Comparison of ENCODE assay signal across 1 cellular context in the genomic region with DNA sequence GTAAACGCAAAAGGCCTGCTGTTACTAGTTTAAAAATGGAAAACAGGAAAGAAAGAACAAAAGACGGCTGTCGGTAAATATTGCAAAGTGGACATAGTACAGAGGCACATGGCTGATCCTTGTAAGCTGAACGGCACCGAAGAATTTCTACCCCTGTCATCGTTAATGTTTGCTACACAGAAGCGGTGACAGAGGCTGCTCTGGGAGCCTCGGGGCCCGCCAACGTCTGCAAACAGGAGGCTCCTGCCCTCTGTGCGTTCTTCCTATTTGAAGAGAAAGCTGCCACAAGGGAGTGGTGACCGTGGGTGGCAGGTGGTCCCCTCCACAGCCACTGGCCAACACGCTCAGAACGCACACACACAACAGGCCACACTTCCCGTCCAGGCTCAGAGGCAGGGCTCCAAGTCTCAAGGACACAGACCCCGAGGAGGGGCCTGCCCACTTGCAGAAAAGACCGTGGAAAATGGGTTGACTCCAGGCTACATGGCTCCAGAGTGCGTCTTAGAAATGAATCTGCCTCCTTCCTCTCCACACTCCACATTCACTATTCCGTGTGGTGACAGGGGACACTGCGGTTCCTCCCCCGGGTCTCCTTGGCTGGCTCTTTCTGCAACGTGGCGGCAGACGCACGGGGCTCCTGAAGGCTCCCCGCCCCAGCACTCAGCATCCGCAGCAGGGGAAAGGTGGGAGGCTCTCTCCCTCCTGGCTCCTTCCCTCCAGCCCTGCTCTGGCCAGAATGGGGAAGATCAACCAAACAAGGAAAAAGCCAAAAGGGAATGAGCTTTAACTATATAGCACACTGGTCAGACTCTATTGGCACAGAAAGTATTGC.
TF ChIP-seq lines count a peak whose summit lies in the region.

No MANE protein-coding gene starts in this region.

TF ChIP-seq in HepG2, 621 proteins besides CTCF, POLR2A, EP300 and RAD21 (continued from another document and continues in another):
- TF ChIP-seq, protein P1, sequence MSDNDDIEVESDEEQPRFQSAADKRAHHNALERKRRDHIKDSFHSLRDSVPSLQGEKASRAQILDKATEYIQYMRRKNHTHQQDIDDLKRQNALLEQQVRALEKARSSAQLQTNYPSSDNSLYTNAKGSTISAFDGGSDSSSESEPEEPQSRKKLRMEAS (IDR thresholded peaks at IDR 0.05), result peak; percentile 55
- TF ChIP-seq, protein P2, sequence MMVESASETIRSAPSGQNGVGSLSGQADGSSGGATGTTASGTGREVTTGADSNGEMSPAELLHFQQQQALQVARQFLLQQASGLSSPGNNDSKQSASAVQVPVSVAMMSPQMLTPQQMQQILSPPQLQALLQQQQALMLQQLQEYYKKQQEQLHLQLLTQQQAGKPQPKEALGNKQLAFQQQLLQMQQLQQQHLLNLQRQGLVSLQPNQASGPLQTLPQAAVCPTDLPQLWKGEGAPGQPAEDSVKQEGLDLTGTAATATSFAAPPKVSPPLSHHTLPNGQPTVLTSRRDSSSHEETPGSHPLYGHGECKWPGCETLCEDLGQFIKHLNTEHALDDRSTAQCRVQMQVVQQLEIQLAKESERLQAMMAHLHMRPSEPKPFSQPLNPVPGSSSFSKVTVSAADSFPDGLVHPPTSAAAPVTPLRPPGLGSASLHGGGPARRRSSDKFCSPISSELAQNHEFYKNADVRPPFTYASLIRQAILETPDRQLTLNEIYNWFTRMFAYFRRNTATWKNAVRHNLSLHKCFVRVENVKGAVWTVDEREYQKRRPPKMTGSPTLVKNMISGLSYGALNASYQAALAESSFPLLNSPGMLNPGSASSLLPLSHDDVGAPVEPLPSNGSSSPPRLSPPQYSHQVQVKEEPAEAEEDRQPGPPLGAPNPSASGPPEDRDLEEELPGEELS (CRISPR knock-in tag; IDR thresholded peaks at IDR 0.05), result peak; percentile 42
- TF ChIP-seq MAFF (IDR thresholded peaks at IDR 0.05; ENCODE audit: low read depth, low read length) (0 out of 2 replicates have a peak, but pooled peaks have one; percentile 4), SAP130 (CRISPR knock-in tag; IDR thresholded peaks at IDR 0.05; ENCODE audit: low read depth) (peak; percentile 47; the same call in 1 of the 2 replicates), BCL6 (CRISPR knock-in tag; IDR thresholded peaks at IDR 0.05) (peak; percentile 61), ZNF501 (CRISPR knock-in tag; IDR thresholded peaks at IDR 0.05) (peak; percentile 13; the same call in 1 of the 2 replicates), ZNF263 (CRISPR knock-in tag; IDR thresholded peaks at IDR 0.05) (no peak), ZNF775 (CRISPR knock-in tag; IDR thresholded peaks at IDR 0.05; ENCODE audit: borderline replicate concordance) (no peak), SOX13 (IDR thresholded peaks at IDR 0.05) (peak; percentile 32; the same call in 1 of the 2 replicates), SOX13 (CRISPR knock-in tag; conservative IDR thresholded peaks at IDR 0.05 in 1 of 2, IDR thresholded peaks at IDR 0.05 in 1 of 2) (peak in 1 of 2 experiments; percentile 89; a peak in 2 of 4 replicates), ZMYM3 (CRISPR knock-in tag; IDR thresholded peaks at IDR 0.05) (0 out of 2 replicates have a peak, but pooled peaks have one; percentile 26), ZNF343 (CRISPR knock-in tag; IDR thresholded peaks at IDR 0.05) (no peak), HHEX (CRISPR knock-in tag; IDR thresholded peaks at IDR 0.05) (no peak), ZNF709 (CRISPR knock-in tag; IDR thresholded peaks at IDR 0.05) (no peak), DMAP1 (CRISPR knock-in tag; IDR thresholded peaks at IDR 0.05) (no peak), EHMT2 (IDR thresholded peaks at IDR 0.05; ENCODE audit: borderline replicate concordance, low read depth, low read length) (0 out of 2 replicates have a peak, but pooled peaks have one; percentile 49), FOXA3 (CRISPR knock-in tag; IDR thresholded peaks at IDR 0.05) (peak; percentile 63), HES4 (CRISPR knock-in tag; IDR thresholded peaks at IDR 0.05; ENCODE audit: borderline replicate concordance) (no peak), SIX4 (CRISPR knock-in tag; IDR thresholded peaks at IDR 0.05) (no peak), ELF3 (CRISPR knock-in tag; IDR thresholded peaks at IDR 0.05) (peak; percentile 43), TCF7 (IDR thresholded peaks at IDR 0.05; ENCODE audit: low read depth) (peak; percentile 34; the same call in 1 of the 2 replicates), NFRKB (IDR thresholded peaks at IDR 0.05) (no peak), ZNF10 (CRISPR knock-in tag; IDR thresholded peaks at IDR 0.05; ENCODE audit: borderline replicate concordance, low read depth) (no peak), IKZF1 (IDR thresholded peaks at IDR 0.05) (no peak), ZNF232 (CRISPR knock-in tag; IDR thresholded peaks at IDR 0.05; ENCODE audit: borderline replicate concordance) (no peak), RXRB (CRISPR knock-in tag; IDR thresholded peaks at IDR 0.05; ENCODE audit: borderline replicate concordance) (0 out of 2 replicates have a peak, but pooled peaks have one; percentile 9), ZNF484 (CRISPR knock-in tag; IDR thresholded peaks at IDR 0.05; ENCODE audit: borderline replicate concordance, low read depth) (no peak), ZNF629 (CRISPR knock-in tag; conservative IDR thresholded peaks at IDR 0.05) (no peak)
- TF ChIP-seq, protein P3, sequence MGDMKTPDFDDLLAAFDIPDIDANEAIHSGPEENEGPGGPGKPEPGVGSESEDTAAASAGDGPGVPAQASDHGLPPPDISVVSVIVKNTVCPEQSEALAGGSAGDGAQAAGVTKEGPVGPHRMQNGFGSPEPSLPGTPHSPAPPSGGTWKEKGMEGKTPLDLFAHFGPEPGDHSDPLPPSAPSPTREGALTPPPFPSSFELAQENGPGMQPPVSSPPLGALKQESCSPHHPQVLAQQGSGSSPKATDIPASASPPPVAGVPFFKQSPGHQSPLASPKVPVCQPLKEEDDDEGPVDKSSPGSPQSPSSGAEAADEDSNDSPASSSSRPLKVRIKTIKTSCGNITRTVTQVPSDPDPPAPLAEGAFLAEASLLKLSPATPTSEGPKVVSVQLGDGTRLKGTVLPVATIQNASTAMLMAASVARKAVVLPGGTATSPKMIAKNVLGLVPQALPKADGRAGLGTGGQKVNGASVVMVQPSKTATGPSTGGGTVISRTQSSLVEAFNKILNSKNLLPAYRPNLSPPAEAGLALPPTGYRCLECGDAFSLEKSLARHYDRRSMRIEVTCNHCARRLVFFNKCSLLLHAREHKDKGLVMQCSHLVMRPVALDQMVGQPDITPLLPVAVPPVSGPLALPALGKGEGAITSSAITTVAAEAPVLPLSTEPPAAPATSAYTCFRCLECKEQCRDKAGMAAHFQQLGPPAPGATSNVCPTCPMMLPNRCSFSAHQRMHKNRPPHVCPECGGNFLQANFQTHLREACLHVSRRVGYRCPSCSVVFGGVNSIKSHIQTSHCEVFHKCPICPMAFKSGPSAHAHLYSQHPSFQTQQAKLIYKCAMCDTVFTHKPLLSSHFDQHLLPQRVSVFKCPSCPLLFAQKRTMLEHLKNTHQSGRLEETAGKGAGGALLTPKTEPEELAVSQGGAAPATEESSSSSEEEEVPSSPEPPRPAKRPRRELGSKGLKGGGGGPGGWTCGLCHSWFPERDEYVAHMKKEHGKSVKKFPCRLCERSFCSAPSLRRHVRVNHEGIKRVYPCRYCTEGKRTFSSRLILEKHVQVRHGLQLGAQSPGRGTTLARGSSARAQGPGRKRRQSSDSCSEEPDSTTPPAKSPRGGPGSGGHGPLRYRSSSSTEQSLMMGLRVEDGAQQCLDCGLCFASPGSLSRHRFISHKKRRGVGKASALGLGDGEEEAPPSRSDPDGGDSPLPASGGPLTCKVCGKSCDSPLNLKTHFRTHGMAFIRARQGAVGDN (CRISPR knock-in tag; IDR thresholded peaks at IDR 0.05), result peak; percentile 74
- TF ChIP-seq, protein P4, sequence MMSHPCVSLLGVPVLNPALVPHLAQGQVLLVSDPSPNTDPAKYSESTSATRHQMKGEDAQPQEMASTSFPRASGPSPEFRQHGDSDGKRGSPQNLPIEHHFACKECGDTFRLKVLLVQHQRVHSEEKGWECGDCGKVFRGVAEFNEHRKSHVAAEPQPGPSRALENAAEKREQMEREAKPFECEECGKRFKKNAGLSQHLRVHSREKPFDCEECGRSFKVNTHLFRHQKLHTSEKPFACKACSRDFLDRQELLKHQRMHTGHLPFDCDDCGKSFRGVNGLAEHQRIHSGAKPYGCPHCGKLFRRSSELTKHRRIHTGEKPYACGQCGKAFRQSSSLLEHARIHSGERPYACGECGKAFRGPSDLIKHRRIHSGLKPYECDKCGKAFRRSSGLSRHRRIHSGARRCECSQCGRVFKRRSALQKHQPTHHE (CRISPR knock-in tag; IDR thresholded peaks at IDR 0.05; ENCODE audit: borderline replicate concordance), result no peak
- TF ChIP-seq, protein P5, sequence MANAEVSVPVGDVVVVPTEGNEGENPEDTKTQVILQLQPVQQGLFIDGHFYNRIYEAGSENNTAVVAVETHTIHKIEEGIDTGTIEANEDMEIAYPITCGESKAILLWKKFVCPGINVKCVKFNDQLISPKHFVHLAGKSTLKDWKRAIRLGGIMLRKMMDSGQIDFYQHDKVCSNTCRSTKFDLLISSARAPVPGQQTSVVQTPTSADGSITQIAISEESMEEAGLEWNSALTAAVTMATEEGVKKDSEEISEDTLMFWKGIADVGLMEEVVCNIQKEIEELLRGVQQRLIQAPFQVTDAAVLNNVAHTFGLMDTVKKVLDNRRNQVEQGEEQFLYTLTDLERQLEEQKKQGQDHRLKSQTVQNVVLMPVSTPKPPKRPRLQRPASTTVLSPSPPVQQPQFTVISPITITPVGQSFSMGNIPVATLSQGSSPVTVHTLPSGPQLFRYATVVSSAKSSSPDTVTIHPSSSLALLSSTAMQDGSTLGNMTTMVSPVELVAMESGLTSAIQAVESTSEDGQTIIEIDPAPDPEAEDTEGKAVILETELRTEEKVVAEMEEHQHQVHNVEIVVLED (CRISPR knock-in tag; IDR thresholded peaks at IDR 0.05; ENCODE audit: borderline replicate concordance), result no peak
- TF ChIP-seq, protein P6, sequence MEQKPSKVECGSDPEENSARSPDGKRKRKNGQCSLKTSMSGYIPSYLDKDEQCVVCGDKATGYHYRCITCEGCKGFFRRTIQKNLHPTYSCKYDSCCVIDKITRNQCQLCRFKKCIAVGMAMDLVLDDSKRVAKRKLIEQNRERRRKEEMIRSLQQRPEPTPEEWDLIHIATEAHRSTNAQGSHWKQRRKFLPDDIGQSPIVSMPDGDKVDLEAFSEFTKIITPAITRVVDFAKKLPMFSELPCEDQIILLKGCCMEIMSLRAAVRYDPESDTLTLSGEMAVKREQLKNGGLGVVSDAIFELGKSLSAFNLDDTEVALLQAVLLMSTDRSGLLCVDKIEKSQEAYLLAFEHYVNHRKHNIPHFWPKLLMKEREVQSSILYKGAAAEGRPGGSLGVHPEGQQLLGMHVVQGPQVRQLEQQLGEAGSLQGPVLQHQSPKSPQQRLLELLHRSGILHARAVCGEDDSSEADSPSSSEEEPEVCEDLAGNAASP (CRISPR knock-in tag; IDR thresholded peaks at IDR 0.05; ENCODE audit: borderline replicate concordance), result no peak
- TF ChIP-seq, protein P7, sequence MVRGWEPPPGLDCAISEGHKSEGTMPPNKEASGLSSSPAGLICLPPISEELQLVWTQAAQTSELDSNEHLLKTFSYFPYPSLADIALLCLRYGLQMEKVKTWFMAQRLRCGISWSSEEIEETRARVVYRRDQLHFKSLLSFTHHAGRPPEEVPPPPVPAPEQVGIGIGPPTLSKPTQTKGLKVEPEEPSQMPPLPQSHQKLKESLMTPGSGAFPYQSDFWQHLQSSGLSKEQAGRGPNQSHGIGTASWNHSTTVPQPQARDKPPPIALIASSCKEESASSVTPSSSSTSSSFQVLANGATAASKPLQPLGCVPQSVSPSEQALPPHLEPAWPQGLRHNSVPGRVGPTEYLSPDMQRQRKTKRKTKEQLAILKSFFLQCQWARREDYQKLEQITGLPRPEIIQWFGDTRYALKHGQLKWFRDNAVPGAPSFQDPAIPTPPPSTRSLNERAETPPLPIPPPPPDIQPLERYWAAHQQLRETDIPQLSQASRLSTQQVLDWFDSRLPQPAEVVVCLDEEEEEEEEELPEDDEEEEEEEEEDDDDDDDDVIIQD (CRISPR knock-in tag; IDR thresholded peaks at IDR 0.05; ENCODE audit: low read depth), result peak; percentile 61; the same call in 1 of the 2 replicates
- TF ChIP-seq, protein P8, sequence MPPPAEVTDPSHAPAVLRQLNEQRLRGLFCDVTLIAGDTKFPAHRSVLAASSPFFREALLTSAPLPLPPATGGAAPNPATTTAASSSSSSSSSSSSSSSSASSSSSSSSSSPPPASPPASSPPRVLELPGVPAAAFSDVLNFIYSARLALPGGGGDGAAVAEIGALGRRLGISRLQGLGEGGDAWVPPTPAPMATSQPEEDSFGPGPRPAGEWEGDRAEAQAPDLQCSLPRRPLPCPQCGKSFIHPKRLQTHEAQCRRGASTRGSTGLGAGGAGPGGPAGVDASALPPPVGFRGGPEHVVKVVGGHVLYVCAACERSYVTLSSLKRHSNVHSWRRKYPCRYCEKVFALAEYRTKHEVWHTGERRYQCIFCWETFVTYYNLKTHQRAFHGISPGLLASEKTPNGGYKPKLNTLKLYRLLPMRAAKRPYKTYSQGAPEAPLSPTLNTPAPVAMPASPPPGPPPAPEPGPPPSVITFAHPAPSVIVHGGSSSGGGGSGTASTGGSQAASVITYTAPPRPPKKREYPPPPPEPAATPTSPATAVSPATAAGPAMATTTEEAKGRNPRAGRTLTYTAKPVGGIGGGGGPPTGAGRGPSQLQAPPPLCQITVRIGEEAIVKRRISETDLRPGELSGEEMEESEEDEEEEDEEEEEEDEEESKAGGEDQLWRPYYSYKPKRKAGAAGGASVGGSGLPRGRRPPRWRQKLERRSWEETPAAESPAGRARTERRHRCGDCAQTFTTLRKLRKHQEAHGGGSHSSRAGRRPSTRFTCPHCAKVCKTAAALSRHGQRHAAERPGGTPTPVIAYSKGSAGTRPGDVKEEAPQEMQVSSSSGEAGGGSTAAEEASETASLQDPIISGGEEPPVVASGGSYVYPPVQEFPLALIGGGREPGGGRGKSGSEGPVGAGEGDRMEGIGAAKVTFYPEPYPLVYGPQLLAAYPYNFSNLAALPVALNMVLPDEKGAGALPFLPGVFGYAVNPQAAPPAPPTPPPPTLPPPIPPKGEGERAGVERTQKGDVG (CRISPR knock-in tag; IDR thresholded peaks at IDR 0.05; ENCODE audit: borderline replicate concordance), result peak; percentile 66; the same call in 1 of the 2 replicates
- TF ChIP-seq, protein P9, sequence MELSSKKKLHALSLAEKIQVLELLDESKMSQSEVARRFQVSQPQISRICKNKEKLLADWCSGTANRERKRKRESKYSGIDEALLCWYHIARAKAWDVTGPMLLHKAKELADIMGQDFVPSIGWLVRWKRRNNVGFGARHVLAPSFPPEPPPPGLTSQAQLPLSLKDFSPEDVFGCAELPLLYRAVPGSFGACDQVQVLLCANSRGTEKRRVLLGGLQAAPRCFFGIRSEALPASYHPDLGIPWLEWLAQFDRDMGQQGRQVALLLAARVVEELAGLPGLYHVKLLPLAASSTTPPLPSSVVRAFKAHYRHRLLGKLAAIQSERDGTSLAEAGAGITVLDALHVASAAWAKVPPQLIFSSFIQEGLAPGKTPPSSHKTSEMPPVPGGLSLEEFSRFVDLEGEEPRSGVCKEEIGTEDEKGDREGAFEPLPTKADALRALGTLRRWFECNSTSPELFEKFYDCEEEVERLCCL (CRISPR knock-in tag; IDR thresholded peaks at IDR 0.05; ENCODE audit: borderline replicate concordance), result no peak
